ENCODE assay signal across 8 cellular contexts in the genomic region with DNA sequence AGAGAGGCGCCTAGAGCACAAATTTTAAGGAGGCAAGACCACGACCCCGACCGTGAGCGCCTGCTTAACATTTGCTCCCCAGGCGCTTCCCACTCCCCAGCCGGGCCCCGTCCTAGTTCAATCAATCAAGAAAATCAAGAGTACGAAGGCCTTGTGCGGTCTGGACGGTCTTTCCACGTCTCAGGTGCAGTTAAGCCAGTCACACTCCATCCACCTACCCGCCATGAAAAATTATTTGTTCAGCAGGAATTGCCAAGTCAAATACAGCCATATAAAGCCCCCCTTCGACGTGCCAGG. TPM values are rescaled to one million over a fixed set of nuclear protein-coding genes. Genes with fewer than 3 reads are reported as not detected.
DNase-seq lines count a peak whose midpoint lies in the region; ATAC-seq lines count a peak whose summit lies in the region.

No MANE protein-coding gene starts in this region.

- ATAC-seq in GM18907 (IDR thresholded peaks at IDR 0.05; ENCODE audit: unreplicated experiment) (peak; percentile 1), HG02571 (IDR thresholded peaks at IDR 0.05; ENCODE audit: unreplicated experiment) (no peak), HG03439 (IDR thresholded peaks at IDR 0.05; ENCODE audit: unreplicated experiment) (no peak)
- ATAC-seq in effector memory CD8-positive, alpha-beta T cell (replicated peaks), result no peak
- no peak for ATAC-seq in naive thymus-derived CD4-positive, alpha-beta T cell

- H3K9me3 Mint-ChIP-seq in effector memory CD8-positive, alpha-beta T cell, result no peaks in the 10 kb centered on the region
- no peaks in the 10 kb centered on the region for H3K9me3 Mint-ChIP-seq in naive thymus-derived CD4-positive, alpha-beta T cell

- CTCF ChIA-PET in naive thymus-derived CD4-positive, alpha-beta T cell (lab: Charles Lee), result interaction anchor here (1.0 to 2.9 kb wide), 4 partner anchors 9 to 254 kb away, joined by 3 to 15 read pairs (median 6); a partner anchor contains a TSS

- H3K36me3 Mint-ChIP-seq in effector memory CD8-positive, alpha-beta T cell (ENCODE audit: insufficient read depth), result peaks cover 30% of the 10 kb centered on the region
- peaks cover 0 to 5% (median 0%) of the 10 kb centered on the region in 5 donors for H3K36me3 Mint-ChIP-seq in naive thymus-derived CD4-positive, alpha-beta T cell

- no peaks in the 10 kb centered on the region for H3K27me3 ChIP-seq in naive thymus-derived CD4-positive, alpha-beta T cell (ENCODE audit: control insufficient read depth in 2 of 2, insufficient read depth in 2 of 2, low read length in 2 of 2)

- peaks cover 13 to 22% of the 10 kb centered on the region in 2 donors for H3K4me1 Mint-ChIP-seq in effector memory CD8-positive, alpha-beta T cell (ENCODE audit: low read depth in 2 of 2)
- H3K4me1 Mint-ChIP-seq in naive thymus-derived CD4-positive, alpha-beta T cell, result peaks cover 5 to 46% (median 37%) of the 10 kb centered on the region in 7 donors

- intact Hi-C loops in naive thymus-derived CD4-positive, alpha-beta T cell (cut with micrococcal nuclease), result loop anchor here (1.0 kb wide), 4 partner anchors 12 to 169 kb away; a partner anchor contains a TSS

- peaks cover 0 to 5% of the 10 kb centered on the region in 2 donors for H3K4me1 ChIP-seq in naive thymus-derived CD4-positive, alpha-beta T cell (ENCODE audit: control insufficient read depth in 2 of 2, insufficient read depth in 2 of 2, low read length in 2 of 2)

- POLR2A ChIA-PET in naive thymus-derived CD4-positive, alpha-beta T cell (lab: Charles Lee), result interaction anchor here (1.0 to 6.9 kb wide), 10 partner anchors 9 to 765 kb away, joined by 4 to 102 read pairs (median 6); a partner anchor contains a TSS

- H3K4me3 ChIP-seq in naive thymus-derived CD4-positive, alpha-beta T cell (ENCODE audit: low read length), result peak overlapping the region; percentile 94

- H3K36me3 ChIP-seq in naive thymus-derived CD4-positive, alpha-beta T cell (ENCODE audit: control insufficient read depth in 2 of 3, insufficient read depth in 3 of 3, low read length in 3 of 3), result peaks cover 0 to 13% (median 0%) of the 10 kb centered on the region in 3 experiments

- no peaks in the 10 kb centered on the region for H3K27me3 Mint-ChIP-seq in effector memory CD8-positive, alpha-beta T cell
- H3K27me3 Mint-ChIP-seq in naive thymus-derived CD4-positive, alpha-beta T cell, result no peaks in the 10 kb centered on the region

- no peaks in the 10 kb centered on the region for H3K9me3 ChIP-seq in naive thymus-derived CD4-positive, alpha-beta T cell (ENCODE audit: control insufficient read depth in 2 of 3, low read length in 3 of 3)

- H3K27ac ChIP-seq in naive thymus-derived CD4-positive, alpha-beta T cell (ENCODE audit: low read depth, low read length), result peak overlapping the region; percentile 92

- peak overlapping the region; percentile 98 for H3K4me3 Mint-ChIP-seq in effector memory CD8-positive, alpha-beta T cell
- H3K4me3 Mint-ChIP-seq in naive thymus-derived CD4-positive, alpha-beta T cell, result peak overlapping the region; percentile 91 to 100 (median 98)

- DNase-seq in NCI-H146 treated with DMSO at 0.1 percent for 48 hours (lab: John Stamatoyannopoulos, UW; ENCODE audit: unreplicated experiment) (peak; percentile 50), LoVo (ENCODE audit: low spot score) (no peak)
- DNase-seq in effector memory CD8-positive, alpha-beta T cell, result no peak
- DNase-seq in naive thymus-derived CD4-positive, alpha-beta T cell, result peak in 1 of 9 donors; percentile 21
- DNase-seq in activated CD4-positive, alpha-beta T cell treated with anti-CD3 and anti-CD28 coated beads for 4 hours, result no peak

- H3K27ac Mint-ChIP-seq in effector memory CD8-positive, alpha-beta T cell, result peak overlapping the region; percentile 98 to 99
- peak overlapping the region; percentile 95 to 99 (median 98) for H3K27ac Mint-ChIP-seq in naive thymus-derived CD4-positive, alpha-beta T cell

RNA-seq across cellular contexts. Expression of a gene that starts 0.6 kb away (rescaled TPM):
- 10 to 100 TPM in 3 of 5 experiments, 1 to 10 TPM in 2; 7.5 to 39.7 (median 13.3) TPM for total RNA-seq in naive thymus-derived CD4-positive, alpha-beta T cell
- 10 to 100 TPM; 12.0 to 14.2 TPM for polyA plus RNA-seq in naive thymus-derived CD4-positive, alpha-beta T cell

RNA-seq across cellular contexts. Expression of a gene that starts 11.9 kb away (rescaled TPM):
- total RNA-seq in naive thymus-derived CD4-positive, alpha-beta T cell, result 1,000 to 10,000 TPM; 2,254 to 4,907 (median 2,729) TPM
- polyA plus RNA-seq in naive thymus-derived CD4-positive, alpha-beta T cell, result over 10,000 TPM; 10,630 to 13,249 TPM

RNA-seq across cellular contexts. Expression of a gene that starts 22.3 kb away (rescaled TPM):
- total RNA-seq in naive thymus-derived CD4-positive, alpha-beta T cell, result 100 to 1,000 TPM; 177 to 429 (median 281) TPM
- polyA plus RNA-seq in naive thymus-derived CD4-positive, alpha-beta T cell, result 100 to 1,000 TPM; 468 to 686 TPM

RNA-seq across cellular contexts. Expression of a gene that starts 22.5 kb away (rescaled TPM):
- 10 to 100 TPM; 16.8 to 69.3 (median 35.1) TPM for total RNA-seq in naive thymus-derived CD4-positive, alpha-beta T cell
- 10 to 100 TPM; 16.5 to 24.5 TPM for polyA plus RNA-seq in naive thymus-derived CD4-positive, alpha-beta T cell

RNA-seq across cellular contexts. Expression of a gene that starts 36.9 kb away (rescaled TPM):
- total RNA-seq in naive thymus-derived CD4-positive, alpha-beta T cell, result 10 to 100 TPM in 2 of 5 experiments, 1 to 10 TPM in 3; 7.1 to 15.8 (median 9.0) TPM
- 10 to 100 TPM; 10.1 to 15.7 TPM for polyA plus RNA-seq in naive thymus-derived CD4-positive, alpha-beta T cell
